ENCODE assay signal across 33 cellular contexts in the genomic region with DNA sequence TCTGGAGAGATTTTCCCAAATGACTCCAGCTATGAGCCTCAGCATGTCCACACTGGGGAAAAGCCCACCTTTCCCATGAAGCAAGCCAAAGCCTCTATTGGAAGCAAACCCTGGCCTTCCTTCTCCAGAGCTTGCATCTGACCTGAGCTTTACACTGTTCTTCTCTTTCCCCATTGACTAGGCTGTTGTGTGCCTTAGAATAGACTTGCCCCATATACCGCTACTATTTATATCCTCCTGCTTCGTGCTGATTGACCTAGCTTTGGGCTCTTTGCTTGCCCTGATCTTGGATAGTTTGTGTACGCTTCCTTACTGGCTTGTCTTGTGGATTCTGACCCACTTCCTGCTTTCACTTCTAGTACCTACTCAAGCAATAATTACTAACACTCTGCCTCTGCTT. TPM values are rescaled to one million over a fixed set of nuclear protein-coding genes. Genes with fewer than 3 reads are reported as not detected.
DNase-seq lines count a peak whose midpoint lies in the region; ATAC-seq, FAIRE-seq and TF ChIP-seq lines count a peak whose summit lies in the region.
"Had no signal": no experiment of that assay in that cellular context is flagged by ENCODE, and none has a peak within 500 bp of the region (broad histone marks: within the 10 kb centered on the region; RNA-seq: fewer than 3 reads in every experiment).

No MANE protein-coding gene starts in this region.

- H3K36me3 ChIP-seq in right atrium auricular region (no peaks in the 10 kb centered on the region), astrocyte (ENCODE audit: insufficient read depth, low read length) (no peaks in the 10 kb centered on the region)
- H3K36me3 ChIP-seq: ovary, thoracic aorta had no signal

- ATAC-seq in left ventricle myocardium superior, result peak; percentile 44
- ATAC-seq: A549; K562; stimulated activated naive CD8-positive, alpha-beta T cell treated with anti-CD3 and anti-CD28 coated beads, Interleukin-15, amount 100 ng/mL, for 72 hours had no signal

- H3K9ac ChIP-seq in astrocyte (ENCODE audit: low read length), result no peak overlapping the region

- no peaks in the 10 kb centered on the region for H4K20me1 ChIP-seq in astrocyte (ENCODE audit: insufficient read depth, low read length)

- H3K9me3 ChIP-seq in right atrium auricular region (no peaks in the 10 kb centered on the region), astrocyte (ENCODE audit: insufficient read depth, low read depth, low read length) (no peaks in the 10 kb centered on the region)
- H3K9me3 ChIP-seq: A549, Caco-2, ovary, thoracic aorta had no signal

- H3K4me1 ChIP-seq in right atrium auricular region, result no peaks in the 10 kb centered on the region
- no peaks in the 10 kb centered on the region for H3K4me1 ChIP-seq in astrocyte (ENCODE audit: insufficient read depth, low read length)
- H3K4me1 ChIP-seq: A549, Caco-2 had no signal

- H3K27me3 ChIP-seq in right atrium auricular region (no peaks in the 10 kb centered on the region), astrocyte (ENCODE audit: insufficient read depth, low read length) (no peaks in the 10 kb centered on the region)
- H3K27me3 ChIP-seq: ovary had no signal

- H3K4me2 ChIP-seq in astrocyte (ENCODE audit: low read length), result no peak overlapping the region
- H3K4me2 ChIP-seq: A549 had no signal

- peaks cover 3% of the 10 kb centered on the region for H3K9me3 Mint-ChIP-seq in astrocyte (ENCODE audit: unreplicated experiment)
- H3K9me3 Mint-ChIP-seq: activated T-helper 1 cell treated with anti-CD3 and anti-CD28 coated beads, Interleukin-12 subunit alpha, Interleukin-12 subunit beta, Interleukin-2, Interleukin-4 antibody, amounts not matched to agents 30 ng/mL and 10 ng/mL and 1 ng/mL, durations not matched to agents 14 hours and 24 hours and 36 hours had no signal

- in situ Hi-C loops in KBM-7 (cut with MboI; ENCODE audit: low pct_unique_long_range_greater_than_20kb, low sequenced_read_pairs), result no loop called here

- no peak overlapping the region for H3K4me3 Mint-ChIP-seq in astrocyte (ENCODE audit: unreplicated experiment)
- H3K4me3 Mint-ChIP-seq: activated naive CD4-positive, alpha-beta T cell treated with anti-CD3 and anti-CD28 coated beads for 36 hours; activated T-helper 1 cell treated with anti-CD3 and anti-CD28 coated beads, Interleukin-12 subunit alpha, Interleukin-12 subunit beta, Interleukin-2, Interleukin-4 antibody, amounts not matched to agents 30 ng/mL and 10 ng/mL and 1 ng/mL, durations not matched to agents 14 hours and 24 hours and 36 hours; stimulated activated naive CD8-positive, alpha-beta T cell treated with anti-CD3 and anti-CD28 coated beads, Interleukin-15, amount 100 ng/mL, for 72 hours had no signal

- DNase-seq in left ventricle myocardium superior (no peak), right atrium auricular region (ENCODE audit: low spot score) (no peak), MV-4-11 (lab: John Stamatoyannopoulos, UW) (peak; percentile 89), astrocyte (ENCODE audit: low read depth) (no peak), epidermal melanocyte (ENCODE audit: insufficient read length, low spot score) (no peak), KBM-7 (no peak), GM19239 (ENCODE audit: insufficient read length, low spot score) (no peak)
- DNase-seq in activated CD4-positive, alpha-beta T cell treated with anti-CD3 and anti-CD28 coated beads, Interleukin-2, amount 50 U/mL, for 4 hours, result no peak
- DNase-seq: activated CD8-positive, alpha-beta memory T cell treated with anti-CD3 and anti-CD28 coated beads, Interleukin-2, amount 50 U/mL, for 4 hours; activated naive CD4-positive, alpha-beta T cell treated with anti-CD3 and anti-CD28 coated beads for 36 hours; AML-193; Caco-2; DMS53; HCEC 1CT; hippocampal formation; mammary epithelial cell; MM.1S; NCI-H1436 treated with DMSO at 0.1 percent for 48 hours; NCI-H2081 treated with DMSO at 0.1 percent for 48 hours; NCI-H226; NCI-H69; ovary; small intestine; stimulated activated naive CD8-positive, alpha-beta T cell treated with anti-CD3 and anti-CD28 coated beads, Interleukin-15, amount 100 ng/mL, for 72 hours had no signal

- H3K4me1 Mint-ChIP-seq in astrocyte (ENCODE audit: low read depth, unreplicated experiment), result peaks cover 10% of the 10 kb centered on the region

- H3K79me2 ChIP-seq in astrocyte (ENCODE audit: insufficient read depth, low read length), result no peaks in the 10 kb centered on the region

- no peaks in the 10 kb centered on the region for H3K36me3 Mint-ChIP-seq in astrocyte (ENCODE audit: low read depth, unreplicated experiment)

- FAIRE-seq in astrocyte (lab: Jason Lieb, UNC) (peak; percentile 65), GM19239 (lab: Jason Lieb, UNC) (no peak)
- FAIRE-seq: bronchial epithelial cell, G401.6, K562 had no signal

- intact Hi-C loops in left ventricle myocardium superior (cut with micrococcal nuclease), result no loop called here

- no peak overlapping the region for H3K4me3 ChIP-seq in right atrium auricular region
- no peak overlapping the region for H3K4me3 ChIP-seq in astrocyte (ENCODE audit: insufficient read depth, low read depth, low read length)
- H3K4me3 ChIP-seq: A549, K562, ovary, thoracic aorta had no signal

- H2AFZ ChIP-seq in astrocyte (ENCODE audit: low read depth, low read length), result no peak overlapping the region

- H3K27me3 Mint-ChIP-seq in astrocyte (ENCODE audit: low read depth, unreplicated experiment), result no peaks in the 10 kb centered on the region
- H3K27me3 Mint-ChIP-seq: stimulated activated naive CD8-positive, alpha-beta T cell treated with anti-CD3 and anti-CD28 coated beads, Interleukin-15, amount 100 ng/mL, for 72 hours had no signal

- H3K27ac Mint-ChIP-seq in astrocyte (ENCODE audit: unreplicated experiment), result no peak overlapping the region
- H3K27ac Mint-ChIP-seq: activated naive CD4-positive, alpha-beta T cell treated with anti-CD3 and anti-CD28 coated beads for 36 hours; activated T-helper 1 cell treated with anti-CD3 and anti-CD28 coated beads, Interleukin-12 subunit alpha, Interleukin-12 subunit beta, Interleukin-2, Interleukin-4 antibody, amounts not matched to agents 30 ng/mL and 10 ng/mL and 1 ng/mL, durations not matched to agents 14 hours and 24 hours and 36 hours; stimulated activated naive CD8-positive, alpha-beta T cell treated with anti-CD3 and anti-CD28 coated beads, Interleukin-15, amount 100 ng/mL, for 72 hours had no signal

- TF ChIP-seq CTCF in right atrium auricular region (IDR thresholded peaks at IDR 0.05) (no peak), astrocyte (IDR thresholded peaks at IDR 0.05; ENCODE audit: insufficient read depth, low read depth, low read length) (no peak)

- H3K27ac ChIP-seq in right atrium auricular region (no peak overlapping the region), astrocyte (ENCODE audit: low read depth, low read length) (no peak overlapping the region)
- H3K27ac ChIP-seq: A549, epithelial cell of prostate, ovary, thoracic aorta had no signal

RNA-seq across cellular contexts. Expression of a gene that starts 30.9 kb away (rescaled TPM):
- not detected for total RNA-seq in left ventricle myocardium superior
- not detected for total RNA-seq in right atrium auricular region
- total RNA-seq in astrocyte, result not detected in 2 replicates
- total RNA-seq: activated naive CD4-positive, alpha-beta T cell treated with anti-CD3 and anti-CD28 coated beads for 36 hours; activated T-helper 1 cell treated with anti-CD3 and anti-CD28 coated beads, Interleukin-12 subunit alpha, Interleukin-12 subunit beta, Interleukin-2, Interleukin-4 antibody, amounts not matched to agents 30 ng/mL and 10 ng/mL and 1 ng/mL, durations not matched to agents 14 hours and 24 hours and 36 hours; bronchial epithelial cell; Caco-2; mammary epithelial cell; OCI-LY7; ovary; T-helper 1 cell treated with Interleukin-12 subunit alpha and Interleukin-12 subunit beta and Interleukin-4 antibody, amounts not matched to agents 30 ng/mL and 1 ng/mL, for 36 hours; thoracic aorta had no signal
